ENCODE assay signal across 13 cellular contexts in genomic region chr2:172430027-172430426, GRCh38. TPM values are rescaled to one million over a fixed set of nuclear protein-coding genes. Genes with fewer than 3 reads are reported as not detected.
DNase-seq lines count a peak whose midpoint lies in the region; ATAC-seq and TF ChIP-seq lines count a peak whose summit lies in the region.
"Had no signal": no experiment of that assay in that cellular context is flagged by ENCODE, and none has a peak within 500 bp of the region (broad histone marks: within the 10 kb centered on the region; RNA-seq: fewer than 3 reads in every experiment).

No MANE protein-coding gene starts in this region.

- 0 out of 2 replicates have a peak, but pooled peaks cover 8% of the 10 kb centered on the region for H3K27me3 ChIP-seq in GM23338 (ENCODE audit: insufficient read depth)
- H3K27me3 ChIP-seq in foreskin keratinocyte: no peaks in the 10 kb centered on the region
- no peaks in the 10 kb centered on the region for H3K27me3 ChIP-seq in skeletal muscle tissue (ENCODE audit: control insufficient read depth in 3 of 3, insufficient read depth in 3 of 3, low read length in 3 of 3)

- no peak overlapping the region for H2AFZ ChIP-seq in GM23338

- H3K36me3 ChIP-seq in GM23338 (ENCODE audit: insufficient read depth) (no peaks in the 10 kb centered on the region), skeletal muscle tissue (ENCODE audit: control insufficient read depth in 3 of 3, insufficient read depth in 3 of 3, low read length in 3 of 3) (no peaks in the 10 kb centered on the region), mucosa of descending colon (ENCODE audit: low read depth) (no peaks in the 10 kb centered on the region)
- H3K36me3 ChIP-seq: WERI-Rb-1 had no signal

- H3K9me3 ChIP-seq in skeletal muscle tissue (ENCODE audit: control insufficient read depth in 3 of 3, low read length in 3 of 3): no peaks in the 10 kb centered on the region
- no peaks in the 10 kb centered on the region for H3K9me3 ChIP-seq in mucosa of descending colon
- H3K9me3 ChIP-seq: Caco-2 had no signal

- H4K20me1 ChIP-seq in GM23338 (replicated peaks; ENCODE audit: insufficient read depth): peaks cover 17% of the 10 kb centered on the region

- ATAC-seq in GM23338: no peak
- ATAC-seq in foreskin keratinocyte: no peak
- ATAC-seq in mucosa of descending colon: no peak
- ATAC-seq: activated T-cell treated with anti-CD3 and anti-CD28 coated beads, Interleukin-2, amount 50 U/mL, for 72 hours had no signal

- no peak overlapping the region for H3K27ac ChIP-seq in GM23338 (ENCODE audit: low read depth)
- peak overlapping the region; percentile 91 for H3K27ac ChIP-seq in VCaP
- H3K27ac ChIP-seq in foreskin keratinocyte: peak overlapping the region; percentile 83
- peak overlapping the region; percentile 71 for H3K27ac ChIP-seq in skeletal muscle tissue (ENCODE audit: low read depth, low read length)
- H3K27ac ChIP-seq: WERI-Rb-1 had no signal

- 0 out of 2 replicates have a peak, but pooled peaks cover 2% of the 10 kb centered on the region for H3F3A ChIP-seq in GM23338 (replicated peaks; ENCODE audit: low read depth)

- no peaks in the 10 kb centered on the region for H3K9me2 ChIP-seq in GM23338 (ENCODE audit: insufficient read depth)

- H3K9ac ChIP-seq in skeletal muscle tissue (ENCODE audit: low read depth in 1 of 3, low read length in 3 of 3): peak overlapping the region; percentile 14 to 89 (median 84)

- intact Hi-C loops in mucosa of descending colon (cut with DNase I, micrococcal nuclease): no loop called here

- H3K36me3 Mint-ChIP-seq in GM23338 (ENCODE audit: low read depth): 0 out of 3 replicates have a peak, but pooled peaks cover 3% of the 10 kb centered on the region

- peaks cover 80% of the 10 kb centered on the region for H3K4me1 Mint-ChIP-seq in GM23338

- H3K4me1 ChIP-seq in GM23338 (ENCODE audit: insufficient read depth) (peaks cover 76% of the 10 kb centered on the region), foreskin keratinocyte (peaks cover 26% of the 10 kb centered on the region), skeletal muscle tissue (ENCODE audit: control insufficient read depth in 3 of 3, insufficient read depth in 3 of 3, low read length in 3 of 3) (peaks cover 19 to 55% (median 36%) of the 10 kb centered on the region in 3 donors), mucosa of descending colon (ENCODE audit: low read depth) (peaks cover 48% of the 10 kb centered on the region)

- peaks cover 69% of the 10 kb centered on the region for H3K79me2 ChIP-seq in GM23338 (replicated peaks; ENCODE audit: insufficient read depth)

- H3K9me3 Mint-ChIP-seq in GM23338: no peaks in the 10 kb centered on the region
- H3K9me3 Mint-ChIP-seq: activated T-cell treated with anti-CD3 and anti-CD28 coated beads, Interleukin-2, amount 50 U/mL, for 72 hours had no signal

- H3K4me3 ChIP-seq in GM23338 (peak overlapping the region; percentile 95), skeletal muscle tissue (ENCODE audit: low read length in 3 of 3) (peak overlapping the region in 2 of 3 donors; percentile 78 to 84), mucosa of descending colon (no peak overlapping the region)

- H3K27me3 Mint-ChIP-seq in GM23338 (ENCODE audit: insufficient read depth, low read depth, poor library complexity): peaks cover 6% of the 10 kb centered on the region

- TF ChIP-seq CTCF in GM23338 (conservative IDR thresholded peaks at IDR 0.05; ENCODE audit: low read depth in 2 of 2) (no peak), VCaP (conservative IDR thresholded peaks at IDR 0.05) (no peak), foreskin keratinocyte (conservative IDR thresholded peaks at IDR 0.05) (no peak), mucosa of descending colon (IDR thresholded peaks at IDR 0.05) (no peak)

- DNase-seq in GM23338 (ENCODE audit: low spot score) (no peak), foreskin keratinocyte (no peak), SIG-M5 treated with dmso at 0.1 percent for 504 hours (lab: John Stamatoyannopoulos, UW; ENCODE audit: unreplicated experiment) (no peak), mucosa of descending colon (no peak), retina (no peak), foreskin melanocyte (no peak)
- DNase-seq: activated T-cell treated with anti-CD3 and anti-CD28 coated beads, Interleukin-2, amount 50 U/mL, for 72 hours; Caco-2; H7; stimulated activated CD4-positive, alpha-beta T cell treated with anti-CD3 and anti-CD28 coated beads, Interleukin-2, amount 100 ng/mL, for 48 hours; WERI-Rb-1 had no signal

- H3K27ac Mint-ChIP-seq in GM23338: no peak overlapping the region
- H3K27ac Mint-ChIP-seq: activated T-cell treated with anti-CD3 and anti-CD28 coated beads, Interleukin-2, amount 50 U/mL, for 72 hours had no signal

- peak overlapping the region; percentile 99 for H3K4me2 ChIP-seq in GM23338

- peak overlapping the region; percentile 94 for H3K4me3 Mint-ChIP-seq in GM23338

TF ChIP-seq in GM23338, 12 proteins besides CTCF, POLR2A, EP300 and RAD21 (continues in another document):
- TF ChIP-seq ZNF462 (CRISPR knock-in tag; IDR thresholded peaks at IDR 0.05): no peak
- TF ChIP-seq ZNF331 (CRISPR knock-in tag; IDR thresholded peaks at IDR 0.05; ENCODE audit: low read depth): no peak
- no peak for TF ChIP-seq POLR2AphosphoS5 (IDR thresholded peaks at IDR 0.05; ENCODE audit: low read depth)
- TF ChIP-seq EZH2phosphoT487 (IDR thresholded peaks at IDR 0.05; ENCODE audit: unreplicated experiment): no peak
- no peak for TF ChIP-seq CREB1 (CRISPR knock-in tag; IDR thresholded peaks at IDR 0.05; ENCODE audit: low read depth)

RNA-seq across cellular contexts. Expression of gene ITGA6, which starts 2.6 kb away (rescaled TPM):
- 124 and 129 TPM in 2 replicates for total RNA-seq in GM23338 (2014; rRNA removed; shearing (Covaris generic))
- polyA plus RNA-seq in GM23338 (2016; fragmentation: Nextera tagmentation; extraction: Ambion mirVana) (28.6 and 32.9 TPM in 2 replicates), foreskin keratinocyte (168 and 201 TPM in 2 replicates)
- total RNA-seq in foreskin keratinocyte (815 and 842 TPM in 2 replicates), skeletal muscle tissue (83.5 TPM), mucosa of descending colon (100 to 1,000 TPM; 116 to 192 (median 178) TPM)
